17 cellular contexts compared by ENCODE assay signal in genomic region chr10:71603754-71604153, GRCh38.
DNase-seq lines count a peak whose midpoint lies in the region; ATAC-seq, FAIRE-seq and TF ChIP-seq lines count a peak whose summit lies in the region.
"Had no signal": no experiment of that assay in that cellular context is flagged by ENCODE, and none has a peak within 500 bp of the region (broad histone marks: within the 10 kb centered on the region; RNA-seq: fewer than 3 reads in every experiment).

No MANE protein-coding gene starts in this region.

- H3K27ac ChIP-seq in Peyer's patch (peak overlapping the region in 3 of 4 donors; percentile 59 to 86 (median 72)), K562 (ENCODE audit: extremely low read depth, low read depth, low read length) (no peak overlapping the region), transverse colon (peak overlapping the region in 3 of 4 donors; percentile 8 to 66 (median 53))

- intact Hi-C loops in K562 (cut with micrococcal nuclease) (no loop called here), transverse colon (cut with DNase I; ENCODE audit: low total_unique reads) (no loop called here)
- intact Hi-C loops in dendritic cell treated with granulocyte-macrophage colony-stimulating factor and Interleukin-4, amounts not matched to agents 40 ng/mL and 50 ng/mL, for 4 days (cut with micrococcal nuclease), result no loop called here

- TF ChIP-seq POLR2A in Peyer's patch (IDR thresholded peaks at IDR 0.05) (no peak), K562 (conservative IDR thresholded peaks at IDR 0.05) (no peak), transverse colon (IDR thresholded peaks at IDR 0.05) (no peak)

- in situ Hi-C loops in K562 (cut with MboI), result no loop called here
- in situ Hi-C loops in transverse colon (cut with MboI; ENCODE audit: low pct_ligation_motif_present in 1 of 4, low pct_unique_long_range_greater_than_20kb in 1 of 4, low sequenced_read_pairs in 3 of 4), result no loop called here

- no peak overlapping the region for H3K4me3 ChIP-seq in Peyer's patch
- H3K4me3 ChIP-seq in K562, result no peak overlapping the region
- H3K4me3 ChIP-seq in transverse colon, result no peak overlapping the region

- POLR2A ChIA-PET in K562 (lab: Yijun Ruan, JAX), result interaction anchor here (0.9 kb wide), 1 partner anchor 19 kb away, joined by 4 read pairs; no protein-coding TSS in a partner anchor

- ATAC-seq in K562, result no peak
- ATAC-seq in HG03439 (IDR thresholded peaks at IDR 0.05; ENCODE audit: unreplicated experiment), result no peak
- ATAC-seq: CD8-positive, alpha-beta T cell had no signal

- BruUV-seq in K562 (replicated peaks; lab: Mats Ljungman, UMichigan), result no TSS peak

- H3K27me3 ChIP-seq in Peyer's patch (no peaks in the 10 kb centered on the region), K562 (ENCODE audit: control insufficient read depth in 2 of 2, insufficient read depth in 2 of 2, low read length in 2 of 2) (no peaks in the 10 kb centered on the region), transverse colon (no peaks in the 10 kb centered on the region)

- no peaks in the 10 kb centered on the region for H3K79me2 ChIP-seq in K562 (ENCODE audit: control insufficient read depth, insufficient read depth, low read length)

- no peak for TF ChIP-seq CTCF in Peyer's patch (IDR thresholded peaks at IDR 0.05)
- no peak for TF ChIP-seq CTCF in K562 (IDR thresholded peaks at IDR 0.05 in 2 of 3, conservative IDR thresholded peaks at IDR 0.05 in 1 of 3; ENCODE audit: insufficient read depth in 2 of 3, low read depth in 1 of 3, low read length in 3 of 3)
- TF ChIP-seq CTCF in transverse colon (IDR thresholded peaks at IDR 0.05), result no peak

- peak overlapping the region; percentile 24 for H3K27ac Mint-ChIP-seq in dendritic cell treated with granulocyte-macrophage colony-stimulating factor and Interleukin-4, amounts not matched to agents 40 ng/mL and 50 ng/mL, for 4 days
- H3K27ac Mint-ChIP-seq: CD8-positive, alpha-beta T cell had no signal

- H4K20me1 ChIP-seq in K562 (replicated peaks; ENCODE audit: control insufficient read depth, insufficient read depth, low read length), result no peaks in the 10 kb centered on the region

- peaks cover 35% of the 10 kb centered on the region for H3K4me1 Mint-ChIP-seq in dendritic cell treated with granulocyte-macrophage colony-stimulating factor and Interleukin-4, amounts not matched to agents 40 ng/mL and 50 ng/mL, for 4 days (ENCODE audit: low read depth)
- H3K4me1 Mint-ChIP-seq: CD4-positive, CD25-positive, alpha-beta regulatory T cell had no signal

- H3K9me3 Mint-ChIP-seq in dendritic cell treated with granulocyte-macrophage colony-stimulating factor and Interleukin-4, amounts not matched to agents 40 ng/mL and 50 ng/mL, for 4 days, result no peaks in the 10 kb centered on the region
- H3K9me3 Mint-ChIP-seq: CD4-positive, CD25-positive, alpha-beta regulatory T cell; CD8-positive, alpha-beta T cell had no signal

- H3K4me2 ChIP-seq in K562 (ENCODE audit: insufficient read depth, low read length), result no peak overlapping the region

- CTCF ChIA-PET in K562 (lab: Yijun Ruan, JAX; ENCODE audit: low intra/inter-chr PET ratio), result no interaction called here

- H3K9ac ChIP-seq in K562 (ENCODE audit: insufficient read depth in 1 of 2, low read depth in 2 of 2, low read length in 2 of 2), result no peak overlapping the region

- H3K9me3 ChIP-seq in Peyer's patch (no peaks in the 10 kb centered on the region), K562 (replicated peaks; ENCODE audit: control insufficient read depth, insufficient read depth, low read depth, low read length) (no peaks in the 10 kb centered on the region), transverse colon (no peaks in the 10 kb centered on the region)
- H3K9me3 ChIP-seq: Caco-2 had no signal

- peaks cover 0 to 18% (median 2%) of the 10 kb centered on the region in 4 donors for H3K4me1 ChIP-seq in Peyer's patch
- peaks cover 2 to 19% of the 10 kb centered on the region in 2 experiments; a peak in 4 of 5 replicates for H3K4me1 ChIP-seq in K562 (replicated peaks in 1 of 2; ENCODE audit: control insufficient read depth in 2 of 2, insufficient read depth in 2 of 2, low read length in 2 of 2)
- H3K4me1 ChIP-seq in transverse colon, result peaks cover 0 to 24% (median 13%) of the 10 kb centered on the region in 4 donors

- H3K27me3 Mint-ChIP-seq in dendritic cell treated with granulocyte-macrophage colony-stimulating factor and Interleukin-4, amounts not matched to agents 40 ng/mL and 50 ng/mL, for 4 days, result no peaks in the 10 kb centered on the region

- H3K36me3 Mint-ChIP-seq in dendritic cell treated with granulocyte-macrophage colony-stimulating factor and Interleukin-4, amounts not matched to agents 40 ng/mL and 50 ng/mL, for 4 days (ENCODE audit: low read depth), result no peaks in the 10 kb centered on the region
- H3K36me3 Mint-ChIP-seq: CD4-positive, CD25-positive, alpha-beta regulatory T cell; CD8-positive, alpha-beta T cell had no signal

- H3K9me1 ChIP-seq in K562 (ENCODE audit: control insufficient read depth, insufficient read depth, low read length), result no peaks in the 10 kb centered on the region

- WGBS in K562 (ENCODE audit: insufficient coverage, low coverage, missing lambda C conversion rate), result 42% methylated on average over 4 of the region's 4 CpGs
- 88% methylated on average over 4 of the region's 4 CpGs; no CpG with 5 or more reads in 1 of the 2 donors for whole genome bisulfite sequencing in transverse colon (ENCODE audit: low coverage in 1 of 2), 2 donors

- no peak for FAIRE-seq in K562 (lab: Jason Lieb, UNC)
- FAIRE-seq: G401.6, GM12892, H54 had no signal

- H2AFZ ChIP-seq in K562 (ENCODE audit: low read depth, low read length), result no peak overlapping the region

- DNase-seq in Peyer's patch (no peak), K562 (ENCODE audit: extremely low read depth in 1 of 4, low spot score in 3 of 4) (no peak), transverse colon (no peak), NAMALWA (ENCODE audit: low spot score) (no peak), NCI-H2171 (lab: John Stamatoyannopoulos, UW) (no peak)
- DNase-seq: C1 segment of cervical spinal cord; Caco-2; CD4-positive, CD25-positive, alpha-beta regulatory T cell; CD8-positive, alpha-beta T cell; DND-41; GOT3; HCEC 1CT had no signal

- TF ChIP-seq RAD21 in K562 (CRISPR knock-in tag; conservative IDR thresholded peaks at IDR 0.05 in 1 of 2, IDR thresholded peaks at IDR 0.05 in 1 of 2), result no peak

- H3K36me3 ChIP-seq in Peyer's patch (no peaks in the 10 kb centered on the region), K562 (ENCODE audit: control insufficient read depth, insufficient read depth, low read length) (no peaks in the 10 kb centered on the region), transverse colon (no peaks in the 10 kb centered on the region)

- TF ChIP-seq EP300 in K562 (IDR thresholded peaks at IDR 0.05; ENCODE audit: low read length) (no peak), transverse colon (IDR thresholded peaks at IDR 0.05; ENCODE audit: low read depth) (no peak)

- H3K4me3 Mint-ChIP-seq in dendritic cell treated with granulocyte-macrophage colony-stimulating factor and Interleukin-4, amounts not matched to agents 40 ng/mL and 50 ng/mL, for 4 days, result no peak overlapping the region
- H3K4me3 Mint-ChIP-seq: CD4-positive, CD25-positive, alpha-beta regulatory T cell; CD8-positive, alpha-beta T cell had no signal

TF ChIP-seq in K562, 482 proteins besides CTCF, POLR2A, EP300 and RAD21:
- no peak for TF ChIP-seq HES1 (IDR thresholded peaks at IDR 0.05; ENCODE audit: low read depth)
- TF ChIP-seq TEAD2 (tag; IDR thresholded peaks at IDR 0.05), result no peak
- peak; percentile 65; the same call in 1 of the 2 replicates for TF ChIP-seq SMARCA5 (IDR thresholded peaks at IDR 0.05)
- TF ChIP-seq KDM1A (IDR thresholded peaks at IDR 0.05), result peak; percentile 66 to 71; a peak in 3 of 4 replicates
- no peak for TF ChIP-seq JUN (IDR thresholded peaks at IDR 0.05; ENCODE audit: borderline replicate concordance, low read depth, low read length)
- no peak for TF ChIP-seq JUN (CRISPR knock-in tag; IDR thresholded peaks at IDR 0.05; ENCODE audit: borderline replicate concordance)
- TF ChIP-seq BCOR (IDR thresholded peaks at IDR 0.05), result peak; percentile 78; the same call in 1 of the 2 replicates
- peak; percentile 80 for TF ChIP-seq ADNP (tag; IDR thresholded peaks at IDR 0.05)
- TF ChIP-seq RCOR1 (IDR thresholded peaks at IDR 0.05; ENCODE audit: borderline replicate concordance in 1 of 2, low read depth in 2 of 2, low read length in 2 of 2), result no peak
- peak; percentile 84 for TF ChIP-seq RBM25 (IDR thresholded peaks at IDR 0.05; ENCODE audit: low read depth, low read length, severe bottlenecking)
- no peak for TF ChIP-seq NFRKB (IDR thresholded peaks at IDR 0.05; ENCODE audit: low read depth)
- no peak for TF ChIP-seq ZEB2 (IDR thresholded peaks at IDR 0.05)
